Comparison of ENCODE assay signal across 7 cellular contexts in the genomic region with DNA sequence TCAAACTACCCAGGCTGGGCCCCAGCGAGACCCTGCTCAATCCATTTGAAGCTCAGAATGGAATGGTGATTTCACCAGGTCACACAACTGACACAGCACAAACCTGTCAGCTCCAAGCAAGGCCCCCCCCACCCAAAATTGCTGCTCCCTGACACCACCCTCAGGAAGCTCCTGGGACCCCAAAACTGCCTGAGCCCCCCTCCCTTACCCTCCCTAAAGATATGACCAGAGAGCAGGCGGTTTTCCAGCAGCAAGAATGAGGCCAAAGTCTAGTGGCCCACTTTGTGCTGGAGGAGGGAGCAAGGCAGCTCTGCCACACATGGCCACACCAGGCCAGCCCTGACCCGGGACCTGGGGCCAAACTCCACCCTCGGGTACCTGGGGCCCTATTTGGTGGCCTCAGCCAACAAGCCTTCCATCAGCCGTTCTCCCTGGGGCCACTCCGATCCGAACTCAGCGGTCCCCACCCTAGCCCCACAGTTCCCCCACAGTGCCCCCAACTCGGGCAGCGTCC. TPM values are rescaled to one million over a fixed set of nuclear protein-coding genes. Genes with fewer than 3 reads are reported as not detected.
DNase-seq lines count a peak whose midpoint lies in the region; ATAC-seq lines count a peak whose summit lies in the region.
"Had no signal": no experiment of that assay in that cellular context is flagged by ENCODE, and none has a peak within 500 bp of the region (broad histone marks: within the 10 kb centered on the region; RNA-seq: fewer than 3 reads in every experiment).

No MANE protein-coding gene starts in this region.

- H3K27me3 ChIP-seq in SJCRH30 (no peaks in the 10 kb centered on the region), right cardiac atrium (ENCODE audit: control insufficient read depth, insufficient read depth) (no peaks in the 10 kb centered on the region)

- H3K36me3 ChIP-seq in SJCRH30 = peaks cover 12% of the 10 kb centered on the region

- no peak for DNase-seq in SJCRH30
- DNase-seq in right cardiac atrium = peak in 2 of 3 donors; percentile 33 to 56
- peak in 2 of 49 donors; percentile 14 to 29 for DNase-seq in substantia nigra (lab: John Stamatoyannopoulos, UW)
- no peak for DNase-seq in NCI-H2171 (lab: John Stamatoyannopoulos, UW)
- no peak for DNase-seq in AML-193 (lab: John Stamatoyannopoulos, UW)

- no peak overlapping the region for H3K27ac ChIP-seq in SJCRH30
- H3K27ac ChIP-seq in right cardiac atrium (ENCODE audit: low read length) = peak overlapping the region; percentile 73
- H3K27ac ChIP-seq in substantia nigra (ENCODE audit: low read depth, low read length, poor library complexity, severe bottlenecking) = peak overlapping the region; percentile 53

- H3K4me3 ChIP-seq in SJCRH30 = peak overlapping the region; percentile 79
- H3K4me3 ChIP-seq in right cardiac atrium (ENCODE audit: low read length) = peak overlapping the region; percentile 88

- 29% methylated on average over 10 of the region's 10 CpGs for WGBS in right cardiac atrium

- intact Hi-C loops in right cardiac atrium (cut with DNase I) = no loop called here

- ATAC-seq in right cardiac atrium = no peak
- ATAC-seq in HG02938 (IDR thresholded peaks at IDR 0.05; ENCODE audit: unreplicated experiment) = no peak
- ATAC-seq: activated CD4-positive, CD25-positive, alpha-beta regulatory T cell treated with anti-CD3 and anti-CD28 coated beads, Interleukin-2, amount 50 U/mL, for 24 hours had no signal

- peaks cover 17% of the 10 kb centered on the region for H3K4me1 ChIP-seq in SJCRH30
- peaks cover 3% of the 10 kb centered on the region for H3K4me1 ChIP-seq in right cardiac atrium (ENCODE audit: control insufficient read depth, insufficient read depth, low read length)

- H3K9me3 ChIP-seq in SJCRH30 (replicated peaks) (no peaks in the 10 kb centered on the region), right cardiac atrium (ENCODE audit: control insufficient read depth, low read length) (no peaks in the 10 kb centered on the region)

RNA-seq across cellular contexts. Expression of gene NR2F6, which starts 2.3 kb away (rescaled TPM):
- 41.0 and 42.0 TPM in 2 replicates for total RNA-seq in SJCRH30 (2014; rRNA removed; shearing (Covaris generic))
- total RNA-seq in right cardiac atrium = 10 to 100 TPM; 38.6 to 57.5 (median 45.7) TPM
- polyA plus RNA-seq in right cardiac atrium = 28.6 TPM

RNA-seq across cellular contexts. Expression of gene OCEL1, which starts 17.4 kb away (rescaled TPM):
- 5.1 and 5.3 TPM in 2 replicates for total RNA-seq in SJCRH30 (2014; rRNA removed; shearing (Covaris generic))
- total RNA-seq in right cardiac atrium = 10 to 100 TPM; 16.5 to 27.8 (median 22.6) TPM
- 37.5 TPM for polyA plus RNA-seq in right cardiac atrium

RNA-seq across cellular contexts. Expression of gene USHBP1, which starts 21.1 kb away (rescaled TPM):
- total RNA-seq in SJCRH30 (2014; rRNA removed; shearing (Covaris generic)) = 0.04 TPM in 1 of 2 replicates, not detected in the other
- total RNA-seq in right cardiac atrium = 1 to 10 TPM; 2.7 to 5.6 (median 3.5) TPM
- polyA plus RNA-seq in right cardiac atrium = 10.1 TPM

RNA-seq across cellular contexts. Expression of gene BABAM1, which starts 23.8 kb away (rescaled TPM):
- 96.0 and 98.5 TPM in 2 replicates for total RNA-seq in SJCRH30 (2014; rRNA removed; shearing (Covaris generic))
- 10 to 100 TPM; 70.0 to 80.6 (median 75.4) TPM for total RNA-seq in right cardiac atrium
- 80.7 TPM for polyA plus RNA-seq in right cardiac atrium

RNA-seq across cellular contexts. Expression of gene USE1, which starts 28.2 kb away (rescaled TPM):
- total RNA-seq in SJCRH30 (2014; rRNA removed; shearing (Covaris generic)) = 9.9 and 11.0 TPM in 2 replicates
- 10 to 100 TPM; 19.6 to 29.1 (median 27.7) TPM for total RNA-seq in right cardiac atrium
- polyA plus RNA-seq in right cardiac atrium = 49.7 TPM

Comparison
In these comparisons a context has a peak if more than half of its experiments do, and no peak if none do; other contexts are left out.
1. DNase-seq: peak in right cardiac atrium (2 of 3); none in SJCRH30 (0 of 2), NCI-H2171 (single experiment) and AML-193 (0 of 2).